11 cellular contexts compared by ENCODE assay signal in genomic region chr13:113495494-113496251, GRCh38. TPM values are rescaled to one million over a fixed set of nuclear protein-coding genes. Genes with fewer than 3 reads are reported as not detected.
DNase-seq lines count a peak whose midpoint lies in the region; ATAC-seq and TF ChIP-seq lines count a peak whose summit lies in the region.
"Had no signal": no experiment of that assay in that cellular context is flagged by ENCODE, and none has a peak within 500 bp of the region (broad histone marks: within the 10 kb centered on the region; RNA-seq: fewer than 3 reads in every experiment).

No MANE protein-coding gene starts in this region.

- H3K4me3 ChIP-seq in muscle layer of colon (ENCODE audit: low read depth in 1 of 2, low read length in 2 of 2): peak overlapping the region in 1 of 2 donors; percentile 43
- H3K4me3 ChIP-seq: SJSA1 had no signal

- peaks cover 43% of the 10 kb centered on the region for H3K4me1 ChIP-seq in muscle layer of colon (ENCODE audit: insufficient read depth, low read length)

- H3K9me3 Mint-ChIP-seq in HFFc6: no peaks in the 10 kb centered on the region
- no peaks in the 10 kb centered on the region for H3K9me3 Mint-ChIP-seq in dendritic cell treated with granulocyte-macrophage colony-stimulating factor and Interleukin-4, amounts not matched to agents 40 ng/mL and 50 ng/mL, for 4 days
- H3K9me3 Mint-ChIP-seq: activated T-helper 1 cell treated with anti-CD3 and anti-CD28 coated beads, Interleukin-12 subunit alpha, Interleukin-12 subunit beta, Interleukin-2, Interleukin-4 antibody, amounts not matched to agents 30 ng/mL and 10 ng/mL and 1 ng/mL, durations not matched to agents 14 hours and 24 hours and 36 hours had no signal

- no peak for TF ChIP-seq CTCF in C4-2B (conservative IDR thresholded peaks at IDR 0.05)
- no peak for TF ChIP-seq CTCF in HFFc6 (IDR thresholded peaks at IDR 0.05)

- peak overlapping the region; percentile 45; the same call in 1 of the 2 replicates for H3K4me3 Mint-ChIP-seq in HFFc6
- H3K4me3 Mint-ChIP-seq in dendritic cell treated with granulocyte-macrophage colony-stimulating factor and Interleukin-4, amounts not matched to agents 40 ng/mL and 50 ng/mL, for 4 days: no peak overlapping the region
- H3K4me3 Mint-ChIP-seq: activated T-helper 1 cell treated with anti-CD3 and anti-CD28 coated beads, Interleukin-12 subunit alpha, Interleukin-12 subunit beta, Interleukin-2, Interleukin-4 antibody, amounts not matched to agents 30 ng/mL and 10 ng/mL and 1 ng/mL, durations not matched to agents 14 hours and 24 hours and 36 hours had no signal

- H3K36me3 Mint-ChIP-seq in HFFc6 (ENCODE audit: low read depth): peaks cover 42% of the 10 kb centered on the region
- peaks cover 74% of the 10 kb centered on the region for H3K36me3 Mint-ChIP-seq in dendritic cell treated with granulocyte-macrophage colony-stimulating factor and Interleukin-4, amounts not matched to agents 40 ng/mL and 50 ng/mL, for 4 days (ENCODE audit: low read depth)

- no peaks in the 10 kb centered on the region for H3K9me3 ChIP-seq in muscle layer of colon (ENCODE audit: low read length)
- H3K9me3 ChIP-seq: SJSA1 had no signal

- H3K27ac Mint-ChIP-seq in HFFc6: no peak overlapping the region; the same call in 1 of the 2 replicates
- H3K27ac Mint-ChIP-seq in dendritic cell treated with granulocyte-macrophage colony-stimulating factor and Interleukin-4, amounts not matched to agents 40 ng/mL and 50 ng/mL, for 4 days: peak overlapping the region; percentile 6
- H3K27ac Mint-ChIP-seq: activated T-helper 1 cell treated with anti-CD3 and anti-CD28 coated beads, Interleukin-12 subunit alpha, Interleukin-12 subunit beta, Interleukin-2, Interleukin-4 antibody, amounts not matched to agents 30 ng/mL and 10 ng/mL and 1 ng/mL, durations not matched to agents 14 hours and 24 hours and 36 hours had no signal

- intact Hi-C loops in dendritic cell treated with granulocyte-macrophage colony-stimulating factor and Interleukin-4, amounts not matched to agents 40 ng/mL and 50 ng/mL, for 4 days (cut with micrococcal nuclease): loop anchor here (10.0 kb wide), 1 partner anchor 59 kb away; no protein-coding TSS in a partner anchor

- ATAC-seq in GM21737 (IDR thresholded peaks at IDR 0.05; ENCODE audit: unreplicated experiment): no peak

- H3K27me3 Mint-ChIP-seq in HFFc6 (ENCODE audit: insufficient read depth): no peaks in the 10 kb centered on the region; the same call in 1 of the 2 replicates
- no peaks in the 10 kb centered on the region for H3K27me3 Mint-ChIP-seq in dendritic cell treated with granulocyte-macrophage colony-stimulating factor and Interleukin-4, amounts not matched to agents 40 ng/mL and 50 ng/mL, for 4 days

- peaks cover 75% of the 10 kb centered on the region for H3K4me1 Mint-ChIP-seq in HFFc6 (ENCODE audit: low read depth)
- H3K4me1 Mint-ChIP-seq in dendritic cell treated with granulocyte-macrophage colony-stimulating factor and Interleukin-4, amounts not matched to agents 40 ng/mL and 50 ng/mL, for 4 days (ENCODE audit: low read depth): peaks cover 40% of the 10 kb centered on the region

- peaks cover 40% of the 10 kb centered on the region for H3K36me3 ChIP-seq in muscle layer of colon (ENCODE audit: insufficient read depth, low read length)

- H3K27ac ChIP-seq in C4-2B (peak overlapping the region; percentile 5; the same call in 1 of the 2 replicates), muscle layer of colon (ENCODE audit: low read depth, low read length) (peak overlapping the region; percentile 47)
- H3K27ac ChIP-seq: SJSA1 had no signal

- no peak overlapping the region for H3K9ac ChIP-seq in muscle layer of colon (ENCODE audit: low read length)

- DNase-seq in HFFc6: no peak
- DNase-seq in hepatic stellate cell (ENCODE audit: low spot score): no peak
- no peak for DNase-seq in hypothalamus (lab: John Stamatoyannopoulos, UW)
- DNase-seq in NOMO-1 treated with DMSO at 0.1 percent for 48 hours (lab: John Stamatoyannopoulos, UW; ENCODE audit: unreplicated experiment): no peak
- DNase-seq: DMS 273 treated with DMSO at 0.1 percent for 48 hours had no signal

- no peaks in the 10 kb centered on the region for H3K27me3 ChIP-seq in muscle layer of colon (ENCODE audit: control insufficient read depth in 1 of 2, insufficient read depth in 2 of 2, low read length in 2 of 2)
- H3K27me3 ChIP-seq: SJSA1 had no signal

RNA-seq across cellular contexts. Expression of gene DCUN1D2, which starts 5.2 kb away (rescaled TPM):
- total RNA-seq in HFFc6 (2021; fragmentation: NEBNext Ultra II Directional; extraction: Animal tissue kit (Norgen Biotek cat#: 25700)): 1 to 10 TPM; 7.6 to 9.3 (median 9.0) TPM

RNA-seq across cellular contexts. Expression of gene ADPRHL1, which starts 42.4 kb away (rescaled TPM):
- 1 to 10 TPM; 1.0 to 2.0 (median 1.5) TPM for total RNA-seq in HFFc6 (2021; fragmentation: NEBNext Ultra II Directional; extraction: Animal tissue kit (Norgen Biotek cat#: 25700))
